Comparison of ENCODE assay signal across 11 cellular contexts in the genomic region with DNA sequence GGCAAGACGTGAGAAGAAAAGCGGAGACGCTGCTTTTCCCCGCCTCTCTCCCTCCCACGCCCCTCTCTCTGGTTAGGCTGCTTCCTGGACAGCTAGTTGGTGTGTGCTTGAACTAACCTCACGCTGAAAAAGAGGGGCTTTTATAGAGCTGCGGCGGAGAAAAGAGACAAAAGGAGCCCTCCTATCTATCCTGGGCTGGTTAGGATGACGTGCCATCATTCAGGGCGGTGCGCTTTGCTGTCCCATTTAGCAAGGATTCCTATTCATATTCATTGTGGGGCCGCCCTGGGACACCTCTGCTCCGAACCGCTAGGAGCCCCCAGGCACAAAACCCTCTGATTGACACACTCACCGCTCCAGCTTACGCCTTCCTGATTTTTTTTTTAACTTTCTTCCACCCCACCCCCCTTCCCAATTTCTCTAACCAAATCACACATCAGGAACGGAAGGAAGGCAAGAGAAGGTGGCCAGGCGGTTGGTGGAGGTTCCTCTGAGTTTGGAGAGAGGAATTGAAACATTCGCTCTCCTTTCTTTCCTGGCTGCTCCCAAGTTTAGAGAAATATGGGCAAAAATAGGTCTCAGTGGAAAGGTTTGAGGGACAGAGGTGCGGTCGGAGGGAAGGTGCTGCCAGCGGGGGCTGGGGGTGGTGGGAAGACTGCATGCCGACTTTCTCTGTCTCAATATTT. TPM values are rescaled to one million over a fixed set of nuclear protein-coding genes. Genes with fewer than 3 reads are reported as not detected.
DNase-seq lines count a peak whose midpoint lies in the region; ATAC-seq lines count a peak whose summit lies in the region.
"Had no signal": no experiment of that assay in that cellular context is flagged by ENCODE, and none has a peak within 500 bp of the region (broad histone marks: within the 10 kb centered on the region; RNA-seq: fewer than 3 reads in every experiment).

OLIG3 (minus strand) TSS at position 114 of the 686 bp plus-strand sequence. CDS start 224 bp downstream, outside the sequence.

- DNase-seq in NCI-H524 (lab: John Stamatoyannopoulos, UW) (peak; percentile 25 to 58), NCI-H524 treated with DMSO at 0.1 percent for 48 hours (lab: John Stamatoyannopoulos, UW) (no peak), iPS-NIHi7 (ENCODE audit: extremely low spot score) (peak; percentile 63), SHP77 treated with DMSO at 0.1 percent for 48 hours (lab: John Stamatoyannopoulos, UW) (no peak), NCI-H1436 treated with DMSO at 0.1 percent for 48 hours (lab: John Stamatoyannopoulos, UW) (no peak)
- peak; percentile 30 for DNase-seq in activated T-cell treated with anti-CD3 and anti-CD28 coated beads, Interleukin-2, amount 50 U/mL, for 4 hours
- DNase-seq in stimulated activated effector memory CD8-positive, alpha-beta T cell treated with anti-CD3 and anti-CD28 coated beads, Interleukin-12 subunit alpha, Interleukin-12 subunit beta, amount 100 ng/mL, for 72 hours (ENCODE audit: low spot score in 2 of 2) = peak in 1 of 2 donors; percentile 60
- DNase-seq: ACHN, adrenal gland, SW 1271 had no signal

- no peaks in the 10 kb centered on the region for H3K36me3 Mint-ChIP-seq in activated T-cell treated with anti-CD3 and anti-CD28 coated beads, Interleukin-2, amount 50 U/mL, for 4 hours (ENCODE audit: insufficient read depth)
- peaks cover 7% of the 10 kb centered on the region for H3K36me3 Mint-ChIP-seq in stimulated activated effector memory CD8-positive, alpha-beta T cell treated with anti-CD3 and anti-CD28 coated beads, Interleukin-12 subunit alpha, Interleukin-12 subunit beta, amount 100 ng/mL, for 72 hours

- no peaks in the 10 kb centered on the region for H3K9me3 Mint-ChIP-seq in activated T-cell treated with anti-CD3 and anti-CD28 coated beads, Interleukin-2, amount 50 U/mL, for 4 hours
- no peaks in the 10 kb centered on the region for H3K9me3 Mint-ChIP-seq in stimulated activated effector memory CD8-positive, alpha-beta T cell treated with anti-CD3 and anti-CD28 coated beads, Interleukin-12 subunit alpha, Interleukin-12 subunit beta, amount 100 ng/mL, for 72 hours

- peak within 1 kb of the TSS; percentile 45 for H3K27ac Mint-ChIP-seq in stimulated activated effector memory CD8-positive, alpha-beta T cell treated with anti-CD3 and anti-CD28 coated beads, Interleukin-12 subunit alpha, Interleukin-12 subunit beta, amount 100 ng/mL, for 72 hours

- peaks cover 43% of the 10 kb centered on the region for H3K4me1 Mint-ChIP-seq in activated T-cell treated with anti-CD3 and anti-CD28 coated beads, Interleukin-2, amount 50 U/mL, for 4 hours (ENCODE audit: low read depth)
- H3K4me1 Mint-ChIP-seq in stimulated activated effector memory CD8-positive, alpha-beta T cell treated with anti-CD3 and anti-CD28 coated beads, Interleukin-12 subunit alpha, Interleukin-12 subunit beta, amount 100 ng/mL, for 72 hours = peaks cover 63% of the 10 kb centered on the region

- ATAC-seq in activated T-cell treated with anti-CD3 and anti-CD28 coated beads, Interleukin-2, amount 50 U/mL, for 4 hours = peak in 1 of 2 donors; percentile 37
- peak; percentile 56 for ATAC-seq in stimulated activated effector memory CD8-positive, alpha-beta T cell treated with anti-CD3 and anti-CD28 coated beads, Interleukin-12 subunit alpha, Interleukin-12 subunit beta, amount 100 ng/mL, for 72 hours
- no peak for ATAC-seq in HG03520 (IDR thresholded peaks at IDR 0.05; ENCODE audit: unreplicated experiment)

- peak within 1 kb of the TSS; percentile 33 for H3K4me3 Mint-ChIP-seq in activated T-cell treated with anti-CD3 and anti-CD28 coated beads, Interleukin-2, amount 50 U/mL, for 4 hours
- peak within 1 kb of the TSS; percentile 77 for H3K4me3 Mint-ChIP-seq in stimulated activated effector memory CD8-positive, alpha-beta T cell treated with anti-CD3 and anti-CD28 coated beads, Interleukin-12 subunit alpha, Interleukin-12 subunit beta, amount 100 ng/mL, for 72 hours

- peaks cover 95% of the 10 kb centered on the region for H3K27me3 Mint-ChIP-seq in activated T-cell treated with anti-CD3 and anti-CD28 coated beads, Interleukin-2, amount 50 U/mL, for 4 hours (ENCODE audit: low read depth)

RNA-seq across cellular contexts. Expression of gene OLIG3, which starts in this region (rescaled TPM):
- not detected for total RNA-seq in activated T-cell treated with anti-CD3 and anti-CD28 coated beads, Interleukin-2, amount 50 U/mL, for 4 hours
- total RNA-seq: adrenal gland had no signal

Comparison
In these comparisons a context has a peak if more than half of its experiments do, and no peak if none do; other contexts are left out.
1. DNase-seq: peak in NCI-H524 (2 of 2) and iPS-NIHi7 (single experiment); none in NCI-H524 treated with DMSO at 0.1 percent for 48 hours (single experiment), SHP77 treated with DMSO at 0.1 percent for 48 hours (single experiment) and NCI-H1436 treated with DMSO at 0.1 percent for 48 hours (single experiment).
2. Peak in DNase-seq in activated T-cell treated with anti-CD3 and anti-CD28 coated beads, Interleukin-2, amount 50 U/mL, for 4 hours; RNA of the gene not detected or under 1 TPM.